26 cellular contexts compared by ENCODE assay signal in genomic region chr17:80904036-80904435, GRCh38.
"Had no signal": no experiment of that assay in that cellular context is flagged by ENCODE, and none has a peak within 500 bp of the region (broad histone marks: within the 10 kb centered on the region; RNA-seq: fewer than 3 reads in every experiment).

No MANE protein-coding gene starts in this region.

- H3K36me3 ChIP-seq: breast epithelium had no signal

- DNase-seq: activated CD4-positive, alpha-beta T cell treated with anti-CD3 and anti-CD28 coated beads for 1 hour; activated CD4-positive, alpha-beta T cell treated with anti-CD3 and anti-CD28 coated beads for 48 hours; activated CD4-positive, alpha-beta T cell treated with anti-CD3 and anti-CD28 coated beads, Interleukin-2, amount 50 U/mL, for 4 hours; activated CD4-positive, CD25-positive, alpha-beta regulatory T cell; activated CD8-positive, alpha-beta T cell treated with anti-CD3 and anti-CD28 coated beads for 36 hours; activated effector memory CD4-positive, alpha-beta T cell treated with anti-CD3 and anti-CD28 coated beads, Interleukin-2, amount 50 U/mL, for 16 hours; activated naive CD4-positive, alpha-beta T cell; activated naive CD8-positive, alpha-beta T cell treated with anti-CD3 and anti-CD28 coated beads, Interleukin-2, amount 10 ng/mL, durations not matched to agents 7 days and 5 days; activated T-cell treated with anti-CD3 and anti-CD28 coated beads, Interleukin-2, amount 50 U/mL, for 1 hour; activated T-cell treated with anti-CD3 and anti-CD28 coated beads, Interleukin-2, amount 50 U/mL, for 72 hours; body of pancreas; caudate nucleus; NCI-H1105; NCI-H1436; NCI-H1694; NCI-H1930; NCI-H345; NCI-H524 treated with DMSO at 0.1 percent for 48 hours; SW 1271; T-helper 1 cell; T-helper 2 cell; T-helper 9 cell; WERI-Rb-1 had no signal

- H3K4me3 ChIP-seq: body of pancreas, breast epithelium had no signal

- H3K27me3 ChIP-seq: body of pancreas, breast epithelium had no signal

- H3K27ac Mint-ChIP-seq: activated CD8-positive, alpha-beta T cell treated with anti-CD3 and anti-CD28 coated beads for 36 hours; activated naive CD8-positive, alpha-beta T cell treated with anti-CD3 and anti-CD28 coated beads, Interleukin-2, amount 10 ng/mL, durations not matched to agents 7 days and 5 days; activated T-cell treated with anti-CD3 and anti-CD28 coated beads, Interleukin-2, amount 50 U/mL, for 72 hours had no signal

- H3K27me3 Mint-ChIP-seq: activated CD8-positive, alpha-beta T cell treated with anti-CD3 and anti-CD28 coated beads for 36 hours; activated naive CD4-positive, alpha-beta T cell treated with anti-CD3 and anti-CD28 coated beads, Interleukin-2, amount 50 U/mL, for 24 hours; activated naive CD8-positive, alpha-beta T cell treated with anti-CD3 and anti-CD28 coated beads, Interleukin-2, amount 10 ng/mL, durations not matched to agents 7 days and 5 days; activated T-helper 17 cell treated with anti-CD3 and anti-CD28 coated beads, Interleukin-2, amount 50 U/mL, for 72 hours had no signal

- H3K9me3 Mint-ChIP-seq: activated CD8-positive, alpha-beta T cell treated with anti-CD3 and anti-CD28 coated beads for 36 hours; activated naive CD4-positive, alpha-beta T cell treated with anti-CD3 and anti-CD28 coated beads, Interleukin-2, amount 50 U/mL, for 24 hours; activated naive CD8-positive, alpha-beta T cell treated with anti-CD3 and anti-CD28 coated beads, Interleukin-2, amount 10 ng/mL, durations not matched to agents 7 days and 5 days; activated T-cell treated with anti-CD3 and anti-CD28 coated beads, Interleukin-2, amount 50 U/mL, for 72 hours; activated T-helper 17 cell treated with anti-CD3 and anti-CD28 coated beads, Interleukin-2, amount 50 U/mL, for 72 hours had no signal

- H3K4me1 ChIP-seq: body of pancreas, breast epithelium had no signal

- H3K27ac ChIP-seq: body of pancreas, breast epithelium, WERI-Rb-1 had no signal

- H3K4me3 Mint-ChIP-seq: activated CD8-positive, alpha-beta T cell treated with anti-CD3 and anti-CD28 coated beads for 36 hours; activated naive CD4-positive, alpha-beta T cell treated with anti-CD3 and anti-CD28 coated beads, Interleukin-2, amount 50 U/mL, for 24 hours; activated naive CD8-positive, alpha-beta T cell treated with anti-CD3 and anti-CD28 coated beads, Interleukin-2, amount 10 ng/mL, durations not matched to agents 7 days and 5 days; activated T-cell treated with anti-CD3 and anti-CD28 coated beads, Interleukin-2, amount 50 U/mL, for 72 hours; activated T-helper 17 cell treated with anti-CD3 and anti-CD28 coated beads, Interleukin-2, amount 50 U/mL, for 72 hours had no signal

- H3K9me3 ChIP-seq: body of pancreas, breast epithelium had no signal
